15 cellular contexts compared by ENCODE assay signal in the genomic region with DNA sequence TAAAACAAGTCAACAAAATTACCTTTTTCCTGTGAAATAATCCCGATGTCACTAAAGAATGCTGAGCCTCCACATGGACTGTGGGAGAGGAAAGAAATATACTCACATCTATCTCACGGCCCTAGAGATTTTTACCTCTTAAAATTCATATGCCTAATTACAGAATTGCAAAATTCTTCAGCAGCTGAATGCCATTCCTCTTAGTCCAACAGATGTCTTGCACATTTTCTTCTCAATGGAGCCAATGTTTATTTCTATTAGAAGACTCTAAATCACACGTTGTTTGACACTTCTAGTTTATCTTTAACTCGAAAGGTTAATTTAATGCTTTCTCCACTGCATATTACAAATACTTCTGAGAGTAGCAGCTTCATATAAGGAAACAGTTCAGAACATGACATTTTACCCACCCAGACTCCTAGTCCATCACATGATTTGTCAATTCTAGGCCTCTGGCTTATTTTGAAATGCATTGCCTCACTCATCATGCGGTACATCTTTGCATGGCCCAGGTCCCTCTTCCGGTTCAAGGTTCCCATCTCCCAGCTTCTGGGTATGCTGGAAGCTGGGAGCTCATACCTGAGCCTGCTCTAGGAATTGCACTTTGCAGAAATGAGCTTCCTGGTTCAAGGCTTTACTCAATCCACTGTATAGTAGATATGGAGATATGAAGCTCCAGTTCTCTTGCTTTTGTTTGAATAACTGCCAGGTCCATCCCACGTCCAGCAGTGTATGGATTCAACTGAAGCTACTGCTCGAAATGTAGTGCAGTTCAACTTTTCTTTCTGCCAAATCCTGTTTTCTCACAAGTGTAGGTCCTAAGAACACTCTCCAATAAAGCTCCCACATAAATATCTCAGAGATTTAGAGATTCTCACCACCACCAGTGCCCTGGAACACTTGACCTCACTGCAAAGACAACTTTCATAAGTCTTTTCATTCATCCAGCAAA.
DNase-seq lines count a peak whose midpoint lies in the region; ATAC-seq and TF ChIP-seq lines count a peak whose summit lies in the region.
"Had no signal": no experiment of that assay in that cellular context is flagged by ENCODE, and none has a peak within 500 bp of the region (broad histone marks: within the 10 kb centered on the region; RNA-seq: fewer than 3 reads in every experiment).

No MANE protein-coding gene starts in this region.

- peak overlapping the region in 1 of 2 experiments; percentile 69 for H3K23ac ChIP-seq in mesenchymal stem cell (ENCODE audit: low read length in 2 of 2)

- POLR2A ChIA-PET in A673 (lab: Charles Lee; ENCODE audit: low non-redundant PET): no interaction called here
- POLR2A ChIA-PET in naive thymus-derived CD4-positive, alpha-beta T cell (lab: Charles Lee): no interaction called here

- H3K18ac ChIP-seq in mesenchymal stem cell (ENCODE audit: low read depth in 1 of 2, low read length in 2 of 2): peak overlapping the region; percentile 57 to 72

- H3K4me3 Mint-ChIP-seq in chondrocyte (ENCODE audit: unreplicated experiment): no peak overlapping the region
- H3K4me3 Mint-ChIP-seq in naive thymus-derived CD4-positive, alpha-beta T cell: no peak overlapping the region
- H3K4me3 Mint-ChIP-seq: activated T-cell treated with anti-CD3 and anti-CD28 coated beads, Interleukin-2, amount 50 U/mL, for 4 hours; endodermal cell; naive B cell had no signal

- peak overlapping the region; percentile 53 for H3K27ac Mint-ChIP-seq in chondrocyte (ENCODE audit: unreplicated experiment)
- no peak overlapping the region for H3K27ac Mint-ChIP-seq in naive thymus-derived CD4-positive, alpha-beta T cell
- H3K27ac Mint-ChIP-seq: endodermal cell, naive B cell had no signal

- H3K36me3 Mint-ChIP-seq in chondrocyte (ENCODE audit: low read depth): no peaks in the 10 kb centered on the region
- H3K36me3 Mint-ChIP-seq in naive thymus-derived CD4-positive, alpha-beta T cell: no peaks in the 10 kb centered on the region
- H3K36me3 Mint-ChIP-seq: naive B cell had no signal

- no peak overlapping the region for H2BK12ac ChIP-seq in mesenchymal stem cell (ENCODE audit: low read length in 2 of 2)

- no peak for ATAC-seq in naive thymus-derived CD4-positive, alpha-beta T cell
- ATAC-seq in left ventricle myocardium superior: no peak
- ATAC-seq: activated T-cell treated with anti-CD3 and anti-CD28 coated beads, Interleukin-2, amount 50 U/mL, for 4 hours had no signal

- H3K36me3 ChIP-seq in A673 (ENCODE audit: insufficient read depth, low read length, poor library complexity, severe bottlenecking): no peaks in the 10 kb centered on the region
- H3K36me3 ChIP-seq in mesenchymal stem cell (ENCODE audit: control insufficient read depth in 1 of 2, insufficient read depth in 2 of 2, low read depth in 1 of 2, low read length in 2 of 2): no peaks in the 10 kb centered on the region
- H3K36me3 ChIP-seq in naive thymus-derived CD4-positive, alpha-beta T cell (ENCODE audit: control insufficient read depth in 2 of 3, insufficient read depth in 3 of 3, low read length in 3 of 3): no peaks in the 10 kb centered on the region
- no peaks in the 10 kb centered on the region for H3K36me3 ChIP-seq in H7 (replicated peaks; ENCODE audit: control insufficient read depth, insufficient read depth, low read length)
- H3K36me3 ChIP-seq: BE2C, uterus, WERI-Rb-1 had no signal

- H3K9me3 Mint-ChIP-seq in chondrocyte (ENCODE audit: low read depth): no peaks in the 10 kb centered on the region
- H3K9me3 Mint-ChIP-seq in naive thymus-derived CD4-positive, alpha-beta T cell: peaks cover 0 to 1% (median 0%) of the 10 kb centered on the region in 11 donors
- H3K9me3 Mint-ChIP-seq: activated T-cell treated with anti-CD3 and anti-CD28 coated beads, Interleukin-2, amount 50 U/mL, for 4 hours; endodermal cell had no signal

- H3K9me3 ChIP-seq in A673 (ENCODE audit: low read depth, low read length, poor library complexity, severe bottlenecking): no peaks in the 10 kb centered on the region
- H3K9me3 ChIP-seq in mesenchymal stem cell (ENCODE audit: control insufficient read depth, low read length): no peaks in the 10 kb centered on the region
- H3K9me3 ChIP-seq in naive thymus-derived CD4-positive, alpha-beta T cell (ENCODE audit: control insufficient read depth in 2 of 3, low read length in 3 of 3): no peaks in the 10 kb centered on the region
- H3K9me3 ChIP-seq: BE2C, uterus had no signal

- no peak overlapping the region for H3K27ac ChIP-seq in A673 (ENCODE audit: low read depth, low read length, poor library complexity, severe bottlenecking)
- H3K27ac ChIP-seq in mesenchymal stem cell (ENCODE audit: low read length, poor library complexity, severe bottlenecking): peak overlapping the region; percentile 100
- no peak overlapping the region for H3K27ac ChIP-seq in naive thymus-derived CD4-positive, alpha-beta T cell (ENCODE audit: low read depth, low read length)
- H3K27ac ChIP-seq: uterus, WERI-Rb-1 had no signal

- H3K4me1 Mint-ChIP-seq in chondrocyte (ENCODE audit: low read depth): peaks cover 32% of the 10 kb centered on the region
- no peaks in the 10 kb centered on the region for H3K4me1 Mint-ChIP-seq in naive thymus-derived CD4-positive, alpha-beta T cell
- H3K4me1 Mint-ChIP-seq: endodermal cell, naive B cell had no signal

- H3K79me1 ChIP-seq in mesenchymal stem cell (replicated peaks; ENCODE audit: low read length, poor library complexity, severe bottlenecking): peaks cover 1% of the 10 kb centered on the region

- CTCF ChIA-PET in A673 (lab: Charles Lee): no interaction called here
- CTCF ChIA-PET in naive thymus-derived CD4-positive, alpha-beta T cell (lab: Charles Lee): no interaction called here

- no peak overlapping the region for H3K4me2 ChIP-seq in mesenchymal stem cell (ENCODE audit: low read length, poor library complexity, severe bottlenecking)

- no peaks in the 10 kb centered on the region for H3K27me3 Mint-ChIP-seq in chondrocyte (ENCODE audit: low read depth)
- no peaks in the 10 kb centered on the region for H3K27me3 Mint-ChIP-seq in naive thymus-derived CD4-positive, alpha-beta T cell
- H3K27me3 Mint-ChIP-seq: naive B cell had no signal

- H2AFZ ChIP-seq in mesenchymal stem cell (ENCODE audit: low read depth, low read length): no peak overlapping the region

- peak overlapping the region in 1 of 2 experiments; percentile 79 for H3K4ac ChIP-seq in mesenchymal stem cell (ENCODE audit: low read depth in 1 of 2, low read length in 2 of 2)

- WGBS in mesenchymal stem cell: 1% methylated on average over 8 of the region's 8 CpGs

- DNase-seq in A673 (ENCODE audit: low spot score) (peak; percentile 5), HS-5 (ENCODE audit: low read depth) (peak; percentile 46), chondrocyte (ENCODE audit: low spot score) (no peak), mesenchymal stem cell (peak; percentile 90), cortex of kidney (lab: John Stamatoyannopoulos, UW) (no peak), H7 (no peak), left ventricle myocardium superior (no peak)
- DNase-seq in naive thymus-derived CD4-positive, alpha-beta T cell: no peak
- DNase-seq: activated T-cell treated with anti-CD3 and anti-CD28 coated beads, Interleukin-2, amount 50 U/mL, for 4 hours; BE2C; endodermal cell; GDM1; naive B cell; uterus; WERI-Rb-1 had no signal

- no peak overlapping the region for H2BK120ac ChIP-seq in mesenchymal stem cell (ENCODE audit: low read depth, low read length)

- no peak overlapping the region for H3K14ac ChIP-seq in mesenchymal stem cell (ENCODE audit: low read length in 2 of 2)

- intact Hi-C loops in A673 (cut with micrococcal nuclease; ENCODE audit: unreplicated experiment) (no loop called here), left ventricle myocardium superior (cut with micrococcal nuclease) (no loop called here)
- intact Hi-C loops in naive thymus-derived CD4-positive, alpha-beta T cell (cut with micrococcal nuclease): no loop called here

- no TSS peak for BruUV-seq in A673 (replicated peaks; lab: Mats Ljungman, UMichigan)

- no peak overlapping the region for H3K9ac ChIP-seq in mesenchymal stem cell (ENCODE audit: low read length)

- peak overlapping the region; percentile 98 for H2BK5ac ChIP-seq in mesenchymal stem cell (ENCODE audit: low read depth, low read length, poor library complexity, severe bottlenecking)

- peaks cover 4% of the 10 kb centered on the region for H3K4me1 ChIP-seq in A673 (ENCODE audit: insufficient read depth, low read length, poor library complexity, severe bottlenecking)
- no peaks in the 10 kb centered on the region for H3K4me1 ChIP-seq in mesenchymal stem cell (ENCODE audit: control insufficient read depth, insufficient read depth, low read depth, low read length)
- no peaks in the 10 kb centered on the region for H3K4me1 ChIP-seq in naive thymus-derived CD4-positive, alpha-beta T cell (ENCODE audit: control insufficient read depth in 2 of 2, insufficient read depth in 2 of 2, low read length in 2 of 2)
- H3K4me1 ChIP-seq: BE2C, uterus had no signal

- H4K91ac ChIP-seq in mesenchymal stem cell (ENCODE audit: low read length): no peak overlapping the region

- no peak overlapping the region for H2BK15ac ChIP-seq in mesenchymal stem cell (ENCODE audit: low read depth, poor library complexity, severe bottlenecking)

- TF ChIP-seq CTCF in A673 (conservative IDR thresholded peaks at IDR 0.05; ENCODE audit: low read depth, low read length): no peak
- TF ChIP-seq CTCF in chondrocyte (IDR thresholded peaks at IDR 0.05): no peak

- no peaks in the 10 kb centered on the region for H3K27me3 ChIP-seq in A673 (replicated peaks; ENCODE audit: insufficient read depth, low read depth, low read length, poor library complexity)
- no peaks in the 10 kb centered on the region for H3K27me3 ChIP-seq in mesenchymal stem cell (ENCODE audit: control insufficient read depth in 1 of 2, insufficient read depth in 1 of 2, low read length in 2 of 2)
- H3K27me3 ChIP-seq in naive thymus-derived CD4-positive, alpha-beta T cell (ENCODE audit: control insufficient read depth in 2 of 2, insufficient read depth in 2 of 2, low read length in 2 of 2): no peaks in the 10 kb centered on the region
- no peaks in the 10 kb centered on the region for H3K27me3 ChIP-seq in H7 (ENCODE audit: control insufficient read depth, insufficient read depth, low read length)
- H3K27me3 ChIP-seq: BE2C, uterus had no signal

- peak overlapping the region; percentile 97 for H2AK5ac ChIP-seq in mesenchymal stem cell (ENCODE audit: low read length, severe bottlenecking)

- H4K8ac ChIP-seq in mesenchymal stem cell (ENCODE audit: low read length): no peak overlapping the region

- H3K4me3 ChIP-seq in A673 (ENCODE audit: low read depth, low read length, poor library complexity, severe bottlenecking) (no peak overlapping the region), mesenchymal stem cell (ENCODE audit: insufficient read depth in 1 of 2, low read depth in 1 of 2, low read length in 2 of 2) (no peak overlapping the region), H7 (ENCODE audit: insufficient read depth, low read depth, low read length) (no peak overlapping the region)
- H3K4me3 ChIP-seq in naive thymus-derived CD4-positive, alpha-beta T cell (ENCODE audit: low read length): no peak overlapping the region
- H3K4me3 ChIP-seq: uterus had no signal

Comparison
In these comparisons a context has a peak if more than half of its experiments do, and no peak if none do; other contexts are left out.
1. DNase-seq: peak in A673 (single experiment), HS-5 (single experiment) and mesenchymal stem cell (single experiment); none in chondrocyte (single experiment), cortex of kidney (single experiment), naive thymus-derived CD4-positive, alpha-beta T cell (0 of 9), H7 (single experiment) and left ventricle myocardium superior (single experiment).